18 cellular contexts compared by ENCODE assay signal in the genomic region with DNA sequence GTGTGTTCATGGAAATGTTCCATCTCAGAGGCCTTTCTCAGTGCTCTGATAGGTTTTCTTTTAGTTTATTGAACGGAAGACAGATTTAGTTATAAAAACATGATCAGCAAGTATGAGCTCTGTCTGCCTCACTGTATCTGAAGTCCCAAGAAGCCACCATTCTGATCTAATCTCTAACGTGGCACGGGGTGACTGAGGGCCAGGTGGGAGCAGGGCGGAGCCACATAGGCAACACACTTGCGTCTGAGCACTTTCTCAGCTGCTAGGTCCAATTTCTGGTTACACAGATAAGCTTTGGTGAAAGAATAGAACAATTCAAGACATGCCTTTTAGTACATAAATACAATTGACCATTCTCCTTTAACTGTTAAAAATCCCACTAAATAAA.
"Had no signal": no experiment of that assay in that cellular context is flagged by ENCODE, and none has a peak within 500 bp of the region (broad histone marks: within the 10 kb centered on the region; RNA-seq: fewer than 3 reads in every experiment).

No MANE protein-coding gene starts in this region.

- DNase-seq: activated CD4-positive, alpha-beta memory T cell treated with anti-CD3 and anti-CD28 coated beads for 36 hours; activated CD4-positive, CD25-positive, alpha-beta regulatory T cell treated with anti-CD3 and anti-CD28 coated beads, Interleukin-2, amount 50 U/mL, for 72 hours; activated effector memory CD4-positive, alpha-beta T cell treated with anti-CD3 and anti-CD28 coated beads, Interleukin-2, amount 50 U/mL, for 16 hours; activated T-cell treated with anti-CD3 and anti-CD28 coated beads, Interleukin-2, amount 50 U/mL, for 4 hours; amniotic stem cell; cerebellar nuclear complex; dermis blood vessel endothelial cell; lower lobe of right lung; nucleus accumbens; transverse colon had no signal

- H3K36me3 Mint-ChIP-seq: activated CD4-positive, alpha-beta memory T cell treated with anti-CD3 and anti-CD28 coated beads for 36 hours; activated naive CD4-positive, alpha-beta T cell treated with anti-CD3 and anti-CD28 coated beads, Interleukin-2, amount 50 U/mL, for 72 hours; mesothelial cell of epicardium; stimulated activated effector memory CD8-positive, alpha-beta T cell treated with anti-CD3 and anti-CD28 coated beads, Interleukin-12 subunit alpha, Interleukin-12 subunit beta, amount 100 ng/mL, for 72 hours had no signal

- H3K27ac Mint-ChIP-seq: activated CD4-positive, alpha-beta memory T cell treated with anti-CD3 and anti-CD28 coated beads for 36 hours; activated naive CD4-positive, alpha-beta T cell treated with anti-CD3 and anti-CD28 coated beads, Interleukin-2, amount 50 U/mL, for 72 hours; stimulated activated effector memory CD8-positive, alpha-beta T cell treated with anti-CD3 and anti-CD28 coated beads, Interleukin-12 subunit alpha, Interleukin-12 subunit beta, amount 100 ng/mL, for 72 hours; T-helper 2 cell treated with Interferon-gamma antibody and Interleukin-4, amounts not matched to agents 5 μg/mL and 100 μg/mL, for 36 hours had no signal

- H3K4me1 Mint-ChIP-seq: stimulated activated effector memory CD8-positive, alpha-beta T cell treated with anti-CD3 and anti-CD28 coated beads, Interleukin-12 subunit alpha, Interleukin-12 subunit beta, amount 100 ng/mL, for 72 hours had no signal

- H3K9me3 Mint-ChIP-seq: activated CD4-positive, alpha-beta memory T cell treated with anti-CD3 and anti-CD28 coated beads for 36 hours; activated naive CD4-positive, alpha-beta T cell treated with anti-CD3 and anti-CD28 coated beads, Interleukin-2, amount 50 U/mL, for 72 hours; activated T-cell treated with anti-CD3 and anti-CD28 coated beads, Interleukin-2, amount 50 U/mL, for 4 hours; mesothelial cell of epicardium; stimulated activated effector memory CD8-positive, alpha-beta T cell treated with anti-CD3 and anti-CD28 coated beads, Interleukin-12 subunit alpha, Interleukin-12 subunit beta, amount 100 ng/mL, for 72 hours; T-helper 2 cell treated with Interferon-gamma antibody and Interleukin-4, amounts not matched to agents 5 μg/mL and 100 μg/mL, for 36 hours had no signal

- H3K36me3 ChIP-seq: esophagus muscularis mucosa, lower lobe of right lung, prostate gland, transverse colon had no signal

- ATAC-seq: activated naive CD4-positive, alpha-beta T cell treated with anti-CD3 and anti-CD28 coated beads, Interleukin-2, amount 50 U/mL, for 72 hours; activated T-cell treated with anti-CD3 and anti-CD28 coated beads, Interleukin-2, amount 50 U/mL, for 4 hours; body of pancreas; lower lobe of right lung; stimulated activated effector memory CD8-positive, alpha-beta T cell treated with anti-CD3 and anti-CD28 coated beads, Interleukin-12 subunit alpha, Interleukin-12 subunit beta, amount 100 ng/mL, for 72 hours had no signal

- H3K4me3 Mint-ChIP-seq: activated CD4-positive, alpha-beta memory T cell treated with anti-CD3 and anti-CD28 coated beads for 36 hours; activated T-cell treated with anti-CD3 and anti-CD28 coated beads, Interleukin-2, amount 50 U/mL, for 4 hours; mesothelial cell of epicardium; stimulated activated effector memory CD8-positive, alpha-beta T cell treated with anti-CD3 and anti-CD28 coated beads, Interleukin-12 subunit alpha, Interleukin-12 subunit beta, amount 100 ng/mL, for 72 hours; T-helper 2 cell treated with Interferon-gamma antibody and Interleukin-4, amounts not matched to agents 5 μg/mL and 100 μg/mL, for 36 hours had no signal

- H3K27ac ChIP-seq: esophagus muscularis mucosa, lower lobe of right lung, prostate gland, transverse colon had no signal

- H3K9me3 ChIP-seq: body of pancreas, esophagus muscularis mucosa, lower lobe of right lung, prostate gland, transverse colon had no signal

- H3K4me3 ChIP-seq: body of pancreas, esophagus muscularis mucosa, lower lobe of right lung, prostate gland, smooth muscle cell, transverse colon had no signal
